In the genomic region with DNA sequence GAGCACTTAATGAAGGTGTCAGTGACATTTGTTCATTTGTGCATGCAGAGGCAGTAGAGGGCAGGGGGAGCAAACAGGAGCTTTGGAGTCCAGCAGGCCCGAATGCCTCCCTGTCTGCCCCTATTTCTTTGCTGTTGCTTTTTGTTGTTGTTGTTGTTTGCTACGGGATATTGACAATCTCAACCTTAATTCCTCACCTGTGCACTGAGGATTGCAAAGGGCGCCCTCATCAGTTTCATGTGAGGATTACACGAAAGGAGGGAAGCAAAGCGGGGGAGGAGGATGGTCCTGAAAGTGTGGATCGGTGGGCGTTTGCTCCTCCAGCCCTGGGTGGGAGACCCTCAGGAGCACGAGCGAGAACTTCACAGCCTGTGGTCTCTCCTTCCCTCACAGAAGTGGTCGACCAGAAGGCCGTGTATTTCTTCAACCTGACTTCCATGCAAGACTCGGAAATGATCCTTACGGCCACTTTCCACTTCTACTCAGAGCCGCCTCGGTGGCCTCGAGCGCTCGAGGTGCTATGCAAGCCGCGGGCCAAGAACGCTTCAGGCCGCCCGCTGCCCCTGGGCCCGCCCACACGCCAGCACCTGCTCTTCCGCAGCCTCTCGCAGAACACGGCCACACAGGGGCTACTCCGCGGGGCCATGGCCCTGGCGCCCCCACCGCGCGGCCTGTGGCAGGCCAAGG, we compare ENCODE assay signal across 10 cellular contexts. TPM values are rescaled to one million over a fixed set of nuclear protein-coding genes. Genes with fewer than 3 reads are reported as not detected.
DNase-seq lines count a peak whose midpoint lies in the region; ATAC-seq, FAIRE-seq and TF ChIP-seq lines count a peak whose summit lies in the region.
"Had no signal": no experiment of that assay in that cellular context is flagged by ENCODE, and none has a peak within 500 bp of the region (broad histone marks: within the 10 kb centered on the region; RNA-seq: fewer than 3 reads in every experiment).

No MANE protein-coding gene starts in this region.

- no peak overlapping the region for H3K27ac Mint-ChIP-seq in nephron

- intact Hi-C loops in HCT116 (cut with micrococcal nuclease) (no loop called here), GM12878 (cut with micrococcal nuclease; ENCODE audit: unreplicated experiment) (loop anchor here (5.0 kb wide), 1 partner anchor 312 kb away; no protein-coding TSS in a partner anchor), esophagus squamous epithelium (cut with DNase I) (loop anchor here (5.0 kb wide), 1 partner anchor 262 kb away; no protein-coding TSS in a partner anchor), esophagus muscularis mucosa (cut with DNase I) (loop anchor here (5.0 kb wide), 1 partner anchor 262 kb away; no protein-coding TSS in a partner anchor)

- peak; percentile 21 for DNase-seq in NCI-H1105 (lab: John Stamatoyannopoulos, UW)
- DNase-seq in NCI-H1105 treated with DMSO at 0.1 percent for 48 hours (lab: John Stamatoyannopoulos, UW), result no peak
- no peak for DNase-seq in HCT116 (ENCODE audit: low read depth, low spot score)
- DNase-seq in GM12878 (ENCODE audit: low read depth, low spot score), result no peak
- no peak for DNase-seq in esophagus squamous epithelium (lab: John Stamatoyannopoulos, UW)
- no peak for DNase-seq in esophagus muscularis mucosa (ENCODE audit: extremely low spot score)
- no peak for DNase-seq in coronary artery (ENCODE audit: low spot score)

- BruUV-seq in HCT116 (replicated peaks; lab: Mats Ljungman, UMichigan), result no TSS peak
- BruUV-seq in GM12878 (replicated peaks; lab: Mats Ljungman, UMichigan), result no TSS peak

- ATAC-seq in HCT116 (peak; percentile 48; the same call in 1 of the 2 replicates), GM12878 (no peak)

- H3K9me3 Mint-ChIP-seq in nephron, result no peaks in the 10 kb centered on the region

- no peaks in the 10 kb centered on the region; a peak in 1 of 4 replicates for H3K4me1 ChIP-seq in HCT116 (ENCODE audit: control insufficient read depth in 1 of 2, insufficient read depth in 2 of 2, low read length in 2 of 2)
- no peaks in the 10 kb centered on the region for H3K4me1 ChIP-seq in GM12878 (ENCODE audit: control insufficient read depth, insufficient read depth, low read length)
- H3K4me1 ChIP-seq in esophagus squamous epithelium, result peaks cover 10 to 16% (median 11%) of the 10 kb centered on the region in 3 donors
- H3K4me1 ChIP-seq in esophagus muscularis mucosa, result peaks cover 0 to 14% (median 13%) of the 10 kb centered on the region in 4 donors

- H3K4me1 Mint-ChIP-seq in nephron, result peaks cover 19% of the 10 kb centered on the region

- H2AFZ ChIP-seq in HCT116 (ENCODE audit: low read depth, low read length, poor library complexity, severe bottlenecking), result no peak overlapping the region
- no peak overlapping the region for H2AFZ ChIP-seq in GM12878 (ENCODE audit: control insufficient read depth, low read depth, low read length)

- FAIRE-seq in GM12878 (lab: Jason Lieb, UNC), result no peak
- FAIRE-seq: A204.1 had no signal

- RAD21 ChIA-PET in HCT116 (lab: Charles Lee; ENCODE audit: low non-redundant PET in 1 of 2, low total read pairs in 2 of 2, uncharacterized antibody in 2 of 2, unreplicated experiment in 2 of 2) (no interaction called here), GM12878 (lab: Charles Lee; ENCODE audit: unreplicated experiment) (no interaction called here)

- no peak for TF ChIP-seq POLR2A in HCT116 (IDR thresholded peaks at IDR 0.05; ENCODE audit: borderline replicate concordance, extremely low read depth, insufficient read depth, insufficient read length)
- TF ChIP-seq POLR2A in GM12878 (IDR thresholded peaks at IDR 0.05; ENCODE audit: low read depth, low read length), result no peak
- TF ChIP-seq POLR2A in esophagus squamous epithelium (IDR thresholded peaks at IDR 0.05), result no peak
- TF ChIP-seq POLR2A in esophagus muscularis mucosa (IDR thresholded peaks at IDR 0.05; ENCODE audit: low read depth), result no peak

- no peak overlapping the region for H3K4me3 Mint-ChIP-seq in nephron

- TF ChIP-seq CTCF in HCT116 (IDR thresholded peaks at IDR 0.05 in 2 of 3, conservative IDR thresholded peaks at IDR 0.05 in 1 of 3; ENCODE audit: borderline replicate concordance in 1 of 3, insufficient read depth in 1 of 3, low read depth in 2 of 3, low read length in 2 of 3) (peak; percentile 49 to 75 (median 69); a peak in 5 of 6 replicates), GM12878 (IDR thresholded peaks at IDR 0.05 in 2 of 3, conservative IDR thresholded peaks at IDR 0.05 in 1 of 3; ENCODE audit: control insufficient read depth in 2 of 3, extremely low read depth in 1 of 3, insufficient read depth in 1 of 3, low read depth in 3 of 3, low read length in 3 of 3) (peak; percentile 26 to 32 (median 27); a peak in 5 of 6 replicates), nephron (IDR thresholded peaks at IDR 0.05; ENCODE audit: unreplicated experiment in 3 of 3) (peak; percentile 7 to 20 (median 15)), esophagus squamous epithelium (IDR thresholded peaks at IDR 0.05) (peak in 1 of 6 experiments; percentile 29), esophagus muscularis mucosa (IDR thresholded peaks at IDR 0.05) (peak in 1 of 3 experiments; percentile 12), coronary artery (IDR thresholded peaks at IDR 0.05) (no peak)

- H4K20me1 ChIP-seq in HCT116 (ENCODE audit: insufficient read depth), result no peaks in the 10 kb centered on the region
- H4K20me1 ChIP-seq in GM12878 (ENCODE audit: control insufficient read depth, insufficient read depth), result no peaks in the 10 kb centered on the region

- peaks cover 58% of the 10 kb centered on the region for H3K27me3 Mint-ChIP-seq in nephron (ENCODE audit: low read depth)

- H3K4me2 ChIP-seq in HCT116 (ENCODE audit: low read length) (no peak overlapping the region), GM12878 (ENCODE audit: control insufficient read depth, insufficient read depth) (no peak overlapping the region)

- H3K79me2 ChIP-seq in HCT116 (ENCODE audit: insufficient read depth, low read length), result no peaks in the 10 kb centered on the region
- no peaks in the 10 kb centered on the region for H3K79me2 ChIP-seq in GM12878 (ENCODE audit: control insufficient read depth, insufficient read depth, low read length)

- no peak for TF ChIP-seq EP300 in GM12878 (IDR thresholded peaks at IDR 0.05; ENCODE audit: borderline replicate concordance in 1 of 2, control insufficient read depth in 1 of 2, low read depth in 2 of 2, low read length in 2 of 2)
- no peak for TF ChIP-seq EP300 in esophagus muscularis mucosa (IDR thresholded peaks at IDR 0.05)

- WGBS in GM12878 (ENCODE audit: insufficient coverage, insufficient replicate concordance, low lambda C conversion rate, missing lambda C conversion rate), result 49% methylated on average over 34 of the region's 34 CpGs
- 66 to 85% methylated on average over 11 to 19 of the region's 34 CpGs for WGBS in esophagus squamous epithelium, 2 donors
- WGBS in esophagus muscularis mucosa, result 78% methylated on average over 26 of the region's 34 CpGs

- H3K27ac ChIP-seq in HCT116 (ENCODE audit: low read depth, low read length) (no peak overlapping the region), GM12878 (ENCODE audit: control insufficient read depth, insufficient read depth) (no peak overlapping the region), esophagus squamous epithelium (no peak overlapping the region), esophagus muscularis mucosa (replicated peaks in 1 of 4) (no peak overlapping the region), coronary artery (no peak overlapping the region)

- SMC1A ChIA-PET in GM12878 (lab: Charles Lee; ENCODE audit: uncharacterized antibody, unreplicated experiment), result interaction anchor here (4.4 to 7.4 kb wide), 2 partner anchors 262 to 284 kb away, joined by 20 to 66 read pairs; no protein-coding TSS in a partner anchor

- H3K9ac ChIP-seq in HCT116 (ENCODE audit: low read length) (no peak overlapping the region), GM12878 (ENCODE audit: control insufficient read depth, insufficient read depth, low read length) (no peak overlapping the region)

- no peaks in the 10 kb centered on the region for H3K36me3 ChIP-seq in HCT116 (ENCODE audit: control insufficient read depth in 1 of 2, insufficient read depth in 2 of 2, low read length in 2 of 2)
- no peaks in the 10 kb centered on the region for H3K36me3 ChIP-seq in GM12878 (ENCODE audit: control insufficient read depth in 2 of 2, insufficient read depth in 2 of 2, low read length in 1 of 2)
- H3K36me3 ChIP-seq in esophagus squamous epithelium, result no peaks in the 10 kb centered on the region
- no peaks in the 10 kb centered on the region for H3K36me3 ChIP-seq in esophagus muscularis mucosa

- H3K27me3 ChIP-seq in HCT116 (ENCODE audit: insufficient read depth, low read length) (peaks cover 16% of the 10 kb centered on the region; the same call in 1 of the 2 replicates), GM12878 (replicated peaks in 1 of 2; ENCODE audit: control insufficient read depth in 2 of 2, insufficient read depth in 2 of 2, low read length in 1 of 2) (no peaks in the 10 kb centered on the region; a peak in 1 of 4 replicates), esophagus squamous epithelium (peaks cover 0 to 38% (median 0%) of the 10 kb centered on the region in 4 donors), esophagus muscularis mucosa (peaks cover 0 to 9% (median 0%) of the 10 kb centered on the region in 4 donors)

- in situ Hi-C loops in GM12878 (cut with MboI), result loop anchor here (5.0 kb wide), 1 partner anchor 267 kb away; no protein-coding TSS in a partner anchor

- H3K9me3 ChIP-seq in HCT116 (ENCODE audit: control insufficient read depth in 1 of 2, insufficient read depth in 1 of 2, low read depth in 1 of 2, low read length in 2 of 2) (no peaks in the 10 kb centered on the region), GM12878 (replicated peaks; ENCODE audit: control insufficient read depth, insufficient read depth, low read length) (no peaks in the 10 kb centered on the region), esophagus squamous epithelium (no peaks in the 10 kb centered on the region), esophagus muscularis mucosa (no peaks in the 10 kb centered on the region)

- POLR2A ChIA-PET in HCT116 (lab: Charles Lee), result no interaction called here
- POLR2A ChIA-PET in GM12878 (lab: Charles Lee), result no interaction called here

- TF ChIP-seq RAD21 in HCT116 (IDR thresholded peaks at IDR 0.05; ENCODE audit: low read depth) (peak; percentile 64), GM12878 (IDR thresholded peaks at IDR 0.05; ENCODE audit: insufficient read depth, low read depth, low read length) (peak; percentile 38)

- no peaks in the 10 kb centered on the region for H3K9me2 ChIP-seq in HCT116 (ENCODE audit: insufficient read depth)

- CTCF ChIA-PET in HCT116 (lab: Charles Lee), result interaction anchor here (2.0 to 4.5 kb wide), 2 partner anchors 262 kb away, joined by 4 to 51 read pairs; no protein-coding TSS in a partner anchor
- CTCF ChIA-PET in GM12878 (lab: Yijun Ruan, JAX), result interaction anchor here (1.1 kb wide), 1 partner anchor 262 kb away, joined by 3 read pairs; no protein-coding TSS in a partner anchor

- no peaks in the 10 kb centered on the region for H3K36me3 Mint-ChIP-seq in nephron (ENCODE audit: low read depth)

- H3K4me3 ChIP-seq in HCT116 (replicated peaks in 1 of 2; ENCODE audit: low read depth in 1 of 2, low read length in 2 of 2), result no peak overlapping the region
- H3K4me3 ChIP-seq in GM12878, result no peak overlapping the region
- no peak overlapping the region for H3K4me3 ChIP-seq in esophagus squamous epithelium
- H3K4me3 ChIP-seq in esophagus muscularis mucosa, result no peak overlapping the region
- H3K4me3 ChIP-seq in coronary artery, result no peak overlapping the region

RNA-seq across cellular contexts. Expression of gene GDF10, which starts 9.5 kb away (rescaled TPM):
- not detected for total RNA-seq in HCT116 (2021; ENCODE audit: unreplicated experiment)
- not detected in 2 replicates for polyA plus RNA-seq in HCT116 (2012)
- not detected in 2 replicates for total RNA-seq in GM12878 (2013; cell fraction: nucleolus; rRNA removed)
- total RNA-seq in GM12878 (2014; rRNA removed), result not detected in 2 replicates
- not detected in 2 replicates for total RNA-seq in GM12878 (2014; rRNA removed; fragmentation: Illumina TruSeq; extraction: Trizol)
- not detected in 2 replicates for total RNA-seq in GM12878 (2021)
- not detected for polyA plus RNA-seq in GM12878 (2011; ENCODE audit: low read depth)
- not detected in 2 replicates for polyA plus RNA-seq in GM12878 (2011; rRNA removed)
- not detected in 2 replicates for polyA plus RNA-seq in GM12878 (2011; cell fraction: cytosol; rRNA removed)
- not detected in 2 replicates for polyA plus RNA-seq in GM12878 (2011; cell fraction: nucleus; rRNA removed)
- polyA plus RNA-seq in GM12878 (2012), result not detected in 2 replicates
- polyA plus RNA-seq in GM12878 (2014; fragmentation: Illumina TruSeq; extraction: Trizol), result not detected in 2 replicates
- not detected for polyA plus RNA-seq in GM12878 (2014; fragmentation: Nextera tagmentation; extraction: Ambion mirVana)
- not detected in 2 replicates for polyA plus RNA-seq in GM12878 (2014; rRNA removed)
- not detected for polyA plus RNA-seq in GM12878 (2016; fragmentation: Nextera tagmentation; extraction: Ambion mirVana)
- not detected in 2 replicates for polyA minus RNA-seq in GM12878 (2011; rRNA and poly(A)+ RNA removed)
- not detected in 2 replicates for polyA minus RNA-seq in GM12878 (2011; cell fraction: cytosol; rRNA and poly(A)+ RNA removed)
- not detected in 2 replicates for polyA minus RNA-seq in GM12878 (2011; cell fraction: nucleus; rRNA and poly(A)+ RNA removed)
- total RNA-seq in esophagus squamous epithelium, result 10 to 100 TPM in 1 of 4 donors, under 1 TPM in 3; 0.29 to 12.6 (median 0.57) TPM
- total RNA-seq in esophagus muscularis mucosa, result 10 to 100 TPM in 3 of 4 donors, 1 to 10 TPM in 1; 5.6 to 33.3 (median 29.5) TPM
- total RNA-seq: pulmonary artery endothelial cell had no signal

RNA-seq across cellular contexts. Expression of gene GDF2, which starts 12.7 kb away (rescaled TPM):
- not detected for total RNA-seq in HCT116 (2021; ENCODE audit: unreplicated experiment)
- not detected in 2 replicates for polyA plus RNA-seq in HCT116 (2012)
- total RNA-seq in GM12878 (2013; cell fraction: nucleolus; rRNA removed), result not detected in 2 replicates
- not detected in 2 replicates for total RNA-seq in GM12878 (2014; rRNA removed)
- total RNA-seq in GM12878 (2014; rRNA removed; fragmentation: Illumina TruSeq; extraction: Trizol), result not detected in 2 replicates
- total RNA-seq in GM12878 (2021), result not detected in 2 replicates
- polyA plus RNA-seq in GM12878 (2011; ENCODE audit: low read depth), result not detected
- polyA plus RNA-seq in GM12878 (2011; rRNA removed), result not detected in 2 replicates
- not detected in 2 replicates for polyA plus RNA-seq in GM12878 (2011; cell fraction: cytosol; rRNA removed)
- polyA plus RNA-seq in GM12878 (2011; cell fraction: nucleus; rRNA removed), result not detected in 2 replicates
- not detected in 2 replicates for polyA plus RNA-seq in GM12878 (2012)
- polyA plus RNA-seq in GM12878 (2014; fragmentation: Illumina TruSeq; extraction: Trizol), result not detected in 2 replicates
- not detected for polyA plus RNA-seq in GM12878 (2014; fragmentation: Nextera tagmentation; extraction: Ambion mirVana)
- polyA plus RNA-seq in GM12878 (2014; rRNA removed), result not detected in 2 replicates
- not detected for polyA plus RNA-seq in GM12878 (2016; fragmentation: Nextera tagmentation; extraction: Ambion mirVana)
- polyA minus RNA-seq in GM12878 (2011; rRNA and poly(A)+ RNA removed), result not detected in 2 replicates
- not detected in 2 replicates for polyA minus RNA-seq in GM12878 (2011; cell fraction: cytosol; rRNA and poly(A)+ RNA removed)
- polyA minus RNA-seq in GM12878 (2011; cell fraction: nucleus; rRNA and poly(A)+ RNA removed), result not detected in 2 replicates
- total RNA-seq in esophagus squamous epithelium, result not detected
- not detected for total RNA-seq in esophagus muscularis mucosa
- total RNA-seq: pulmonary artery endothelial cell had no signal

RNA-seq across cellular contexts. Expression of gene RBP3, which starts 38.6 kb away (rescaled TPM):
- total RNA-seq in HCT116 (2021; ENCODE audit: unreplicated experiment) (not detected), GM12878 (2014; rRNA removed) (not detected in 2 replicates), GM12878 (2014; rRNA removed; fragmentation: Illumina TruSeq; extraction: Trizol) (not detected in 2 replicates), GM12878 (2021) (not detected in 2 replicates), esophagus squamous epithelium (not detected), esophagus muscularis mucosa (under 1 TPM in 2 of 4 donors, not detected in 2; under 0.01 to 0.06 TPM)
- polyA plus RNA-seq in HCT116 (2012), result 0.01 TPM in 1 of 2 replicates, not detected in the other
- not detected in 2 replicates for total RNA-seq in GM12878 (2013; cell fraction: nucleolus; rRNA removed)
- polyA plus RNA-seq in GM12878 (2011; ENCODE audit: low read depth), result not detected
- polyA plus RNA-seq in GM12878 (2011; rRNA removed) (not detected in 2 replicates), GM12878 (2014; fragmentation: Illumina TruSeq; extraction: Trizol) (not detected in 2 replicates), GM12878 (2014; fragmentation: Nextera tagmentation; extraction: Ambion mirVana) (not detected), GM12878 (2014; rRNA removed) (not detected in 2 replicates), GM12878 (2016; fragmentation: Nextera tagmentation; extraction: Ambion mirVana) (not detected)
- not detected in 2 replicates for polyA plus RNA-seq in GM12878 (2011; cell fraction: cytosol; rRNA removed)
- not detected in 2 replicates for polyA plus RNA-seq in GM12878 (2011; cell fraction: nucleus; rRNA removed)
- not detected in 2 replicates for polyA plus RNA-seq in GM12878 (2012)
- polyA minus RNA-seq in GM12878 (2011; rRNA and poly(A)+ RNA removed), result not detected in 2 replicates
- not detected in 2 replicates for polyA minus RNA-seq in GM12878 (2011; cell fraction: cytosol; rRNA and poly(A)+ RNA removed)
- polyA minus RNA-seq in GM12878 (2011; cell fraction: nucleus; rRNA and poly(A)+ RNA removed), result not detected in 2 replicates
- total RNA-seq: pulmonary artery endothelial cell had no signal
